9 cellular contexts compared by ENCODE assay signal in the genomic region with DNA sequence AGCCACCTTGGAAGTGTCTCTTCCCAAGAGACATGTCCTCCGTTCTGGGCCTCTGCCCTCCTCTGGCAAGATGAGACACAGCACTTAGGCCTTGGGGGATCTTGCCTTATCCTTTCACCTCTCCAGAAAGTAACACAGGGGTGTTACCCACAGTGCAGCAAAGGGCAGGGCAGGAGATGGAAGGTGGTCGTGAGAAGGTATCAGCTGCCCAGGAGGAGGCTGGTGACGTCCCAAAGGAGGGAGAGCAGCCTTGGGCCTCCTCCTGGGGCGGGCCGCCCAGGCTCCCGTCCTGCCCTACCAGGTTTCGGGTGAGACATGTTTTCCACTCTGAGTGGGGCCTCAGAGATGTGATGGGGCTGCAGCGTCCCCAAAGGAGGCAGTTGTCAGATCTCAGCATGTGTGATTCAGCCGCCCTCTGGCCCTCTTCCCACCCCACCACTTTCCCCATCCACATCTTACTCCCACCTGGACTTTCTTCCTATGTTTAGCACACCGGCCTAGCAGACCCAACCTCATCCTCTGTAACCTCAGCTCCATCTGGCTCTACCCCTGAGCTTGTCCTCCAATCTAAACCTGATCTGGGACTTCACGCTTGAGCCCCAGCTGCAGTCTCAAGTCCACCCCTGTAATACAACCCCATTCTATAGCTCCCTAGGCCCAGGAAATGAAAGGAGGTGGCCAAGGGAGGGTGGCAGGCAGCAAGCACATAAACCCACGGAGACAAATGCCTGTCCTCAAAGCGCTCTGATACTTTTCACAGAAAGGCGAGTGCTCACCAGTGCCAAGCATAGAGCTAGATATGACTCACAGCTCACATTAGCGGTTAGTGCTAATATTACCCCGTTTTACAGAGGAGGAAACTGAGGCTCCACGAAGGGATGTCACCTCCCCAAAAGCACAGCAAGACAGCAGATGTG. TPM values are rescaled to one million over a fixed set of nuclear protein-coding genes. Genes with fewer than 3 reads are reported as not detected.
DNase-seq lines count a peak whose midpoint lies in the region; ATAC-seq, FAIRE-seq and TF ChIP-seq lines count a peak whose summit lies in the region.
"Had no signal": no experiment of that assay in that cellular context is flagged by ENCODE, and none has a peak within 500 bp of the region (broad histone marks: within the 10 kb centered on the region; RNA-seq: fewer than 3 reads in every experiment).

No MANE protein-coding gene starts in this region.

- H3K4me1 ChIP-seq in GM12878 (ENCODE audit: control insufficient read depth, insufficient read depth, low read length): peaks cover 62% of the 10 kb centered on the region
- H3K4me1 ChIP-seq: pancreas had no signal

- TF ChIP-seq POLR2A in GM12878 (IDR thresholded peaks at IDR 0.05; ENCODE audit: low read depth, low read length): no peak; the same call in 1 of the 2 replicates

- intact Hi-C loops in GM12878 (cut with micrococcal nuclease; ENCODE audit: unreplicated experiment): no loop called here

- peak; percentile 87 for FAIRE-seq in GM12878 (lab: Jason Lieb, UNC)
- FAIRE-seq: pancreas had no signal

- CTCF ChIA-PET in GM12878 (lab: Yijun Ruan, JAX): interaction anchor here (0.7 to 6.6 kb wide), 12 partner anchors 9 to 204 kb away, joined by 3 to 132 read pairs (median 3); a partner anchor contains a TSS

- H3K9ac ChIP-seq in GM12878 (ENCODE audit: control insufficient read depth, insufficient read depth, low read length): peak overlapping the region; percentile 68

- H3K27me3 ChIP-seq in WERI-Rb-1 (ENCODE audit: insufficient read depth, low read depth, severe bottlenecking): no peaks in the 10 kb centered on the region
- no peaks in the 10 kb centered on the region for H3K27me3 ChIP-seq in GM12878 (replicated peaks in 1 of 2; ENCODE audit: control insufficient read depth in 2 of 2, insufficient read depth in 2 of 2, low read length in 1 of 2)
- H3K27me3 ChIP-seq: pancreas had no signal

- no peak for TF ChIP-seq RAD21 in GM12878 (IDR thresholded peaks at IDR 0.05; ENCODE audit: insufficient read depth, low read depth, low read length)

- no peak for DNase-seq in WERI-Rb-1
- DNase-seq in GM12878 (ENCODE audit: low read depth, low spot score): peak; percentile 68
- peak; percentile 53 for DNase-seq in stimulated activated CD8-positive, alpha-beta memory T cell treated with anti-CD3 and anti-CD28 coated beads, Interleukin-12 subunit alpha, Interleukin-12 subunit beta, amount 100 ng/mL, for 24 hours (ENCODE audit: extremely low read depth)
- DNase-seq in DMS53 treated with DMSO at 0.1 percent for 48 hours (lab: John Stamatoyannopoulos, UW; ENCODE audit: unreplicated experiment): no peak
- no peak for DNase-seq in kidney tubule cell (ENCODE audit: low spot score)
- DNase-seq: pancreas had no signal

- POLR2A ChIA-PET in GM12878 (lab: Charles Lee): interaction anchor here (0.6 to 4.7 kb wide), 7 partner anchors 8 to 123 kb away, joined by 3 to 75 read pairs (median 7); a partner anchor contains a TSS

- RAD21 ChIA-PET in GM12878 (lab: Charles Lee; ENCODE audit: unreplicated experiment): interaction anchor here (0.7 to 5.2 kb wide), 8 partner anchors 9 to 160 kb away, joined by 3 to 68 read pairs (median 6); a partner anchor contains a TSS

- BruUV-seq in GM12878 (replicated peaks; lab: Mats Ljungman, UMichigan): no TSS peak

- peak overlapping the region; percentile 86 for H3K4me2 ChIP-seq in GM12878 (ENCODE audit: control insufficient read depth, insufficient read depth)

- peaks cover 52% of the 10 kb centered on the region for H3K79me2 ChIP-seq in GM12878 (ENCODE audit: control insufficient read depth, insufficient read depth, low read length)

- TF ChIP-seq EP300 in GM12878 (IDR thresholded peaks at IDR 0.05; ENCODE audit: borderline replicate concordance in 1 of 2, control insufficient read depth in 1 of 2, low read depth in 2 of 2, low read length in 2 of 2): no peak

- SMC1A ChIA-PET in GM12878 (lab: Charles Lee; ENCODE audit: uncharacterized antibody, unreplicated experiment): interaction anchor here (0.5 to 9.1 kb wide), 7 partner anchors 8 to 247 kb away, joined by 3 to 223 read pairs (median 3); a partner anchor contains a TSS

- H4K20me1 ChIP-seq in GM12878 (ENCODE audit: control insufficient read depth, insufficient read depth): no peaks in the 10 kb centered on the region

- peak overlapping the region; percentile 44 for H3K27ac ChIP-seq in WERI-Rb-1
- peak overlapping the region; percentile 96 for H3K27ac ChIP-seq in GM12878 (ENCODE audit: control insufficient read depth, insufficient read depth)
- H3K27ac ChIP-seq: pancreas had no signal

- in situ Hi-C loops in GM12878 (cut with MboI): no loop called here

- H3K9me3 ChIP-seq in WERI-Rb-1 (ENCODE audit: severe bottlenecking) (peaks cover 4% of the 10 kb centered on the region), GM12878 (replicated peaks; ENCODE audit: control insufficient read depth, insufficient read depth, low read length) (no peaks in the 10 kb centered on the region)
- H3K9me3 ChIP-seq: pancreas had no signal

- H3K4me3 ChIP-seq in WERI-Rb-1 (ENCODE audit: low read depth, low read length) (no peak overlapping the region), GM12878 (peak overlapping the region; percentile 57)
- H3K4me3 ChIP-seq: pancreas had no signal

- H3K36me3 ChIP-seq in WERI-Rb-1 (no peaks in the 10 kb centered on the region), GM12878 (ENCODE audit: control insufficient read depth in 2 of 2, insufficient read depth in 2 of 2, low read length in 1 of 2) (peaks cover 7 to 17% of the 10 kb centered on the region in 2 experiments)
- H3K36me3 ChIP-seq: pancreas had no signal

- 0% methylated on average over 17 of the region's 17 CpGs for WGBS in GM12878 (ENCODE audit: insufficient coverage, insufficient replicate concordance, low lambda C conversion rate, missing lambda C conversion rate)

- TF ChIP-seq CTCF in WERI-Rb-1 (IDR thresholded peaks at IDR 0.05; ENCODE audit: low read depth, low read length) (0 out of 2 replicates have a peak, but pooled peaks have one; percentile 9), GM12878 (IDR thresholded peaks at IDR 0.05 in 2 of 3, conservative IDR thresholded peaks at IDR 0.05 in 1 of 3; ENCODE audit: control insufficient read depth in 2 of 3, extremely low read depth in 1 of 3, insufficient read depth in 1 of 3, low read depth in 3 of 3, low read length in 3 of 3) (peak; percentile 14 to 21 (median 17); a peak in 3 of 6 replicates)

- peak overlapping the region; percentile 33 for H2AFZ ChIP-seq in GM12878 (ENCODE audit: control insufficient read depth, low read depth, low read length)

- ATAC-seq in GM18861 (IDR thresholded peaks at IDR 0.05; ENCODE audit: unreplicated experiment) (peak; percentile 37), GM12878 (peak; percentile 70), GM21717 (IDR thresholded peaks at IDR 0.05; ENCODE audit: unreplicated experiment) (no peak), HG03469 (IDR thresholded peaks at IDR 0.05; ENCODE audit: unreplicated experiment) (no peak)
- ATAC-seq: pancreas had no signal

RNA-seq across cellular contexts. Expression of a gene that starts 9.3 kb away (rescaled TPM):
- 58.4 and 67.0 TPM in 2 replicates for total RNA-seq in GM12878 (2013; cell fraction: nucleolus; rRNA removed)
- total RNA-seq in GM12878 (2014; rRNA removed) (14.1 and 15.1 TPM in 2 replicates), GM12878 (2014; rRNA removed; fragmentation: Illumina TruSeq; extraction: Trizol) (13.8 and 22.0 TPM in 2 replicates), GM12878 (2021) (46.2 and 48.3 TPM in 2 replicates)
- polyA plus RNA-seq in GM12878 (2011; ENCODE audit: low read depth): 22.6 TPM
- polyA plus RNA-seq in GM12878 (2011; rRNA removed) (28.9 and 37.6 TPM in 2 replicates), GM12878 (2014; fragmentation: Illumina TruSeq; extraction: Trizol) (36.1 and 62.4 TPM in 2 replicates), GM12878 (2014; fragmentation: Nextera tagmentation; extraction: Ambion mirVana) (1 to 10 TPM; 4.4 to 6.4 TPM), GM12878 (2014; rRNA removed) (39.0 and 42.2 TPM in 2 replicates), GM12878 (2016; fragmentation: Nextera tagmentation; extraction: Ambion mirVana) (10 to 100 TPM; 38.3 to 47.7 TPM)
- 40.4 and 50.7 TPM in 2 replicates for polyA plus RNA-seq in GM12878 (2011; cell fraction: cytosol; rRNA removed)
- polyA plus RNA-seq in GM12878 (2011; cell fraction: nucleus; rRNA removed): 116 and 132 TPM in 2 replicates
- polyA plus RNA-seq in GM12878 (2012): 45.6 and 50.4 TPM in 2 replicates
- polyA minus RNA-seq in GM12878 (2011; rRNA and poly(A)+ RNA removed): 20.4 and 27.0 TPM in 2 replicates
- polyA minus RNA-seq in GM12878 (2011; cell fraction: cytosol; rRNA and poly(A)+ RNA removed): 20.2 and 22.9 TPM in 2 replicates
- polyA minus RNA-seq in GM12878 (2011; cell fraction: nucleus; rRNA and poly(A)+ RNA removed): 20.2 and 33.8 TPM in 2 replicates

RNA-seq across cellular contexts. Expression of a gene that starts 47.0 kb away (rescaled TPM):
- total RNA-seq in GM12878 (2013; cell fraction: nucleolus; rRNA removed): 27.4 and 34.0 TPM in 2 replicates
- total RNA-seq in GM12878 (2014; rRNA removed) (12.6 and 15.4 TPM in 2 replicates), GM12878 (2014; rRNA removed; fragmentation: Illumina TruSeq; extraction: Trizol) (5.3 and 5.9 TPM in 2 replicates), GM12878 (2021) (17.6 and 18.9 TPM in 2 replicates)
- 3.0 TPM for polyA plus RNA-seq in GM12878 (2011; ENCODE audit: low read depth)
- polyA plus RNA-seq in GM12878 (2011; rRNA removed) (2.1 and 7.9 TPM in 2 replicates), GM12878 (2014; fragmentation: Illumina TruSeq; extraction: Trizol) (1.2 and 5.4 TPM in 2 replicates), GM12878 (2014; fragmentation: Nextera tagmentation; extraction: Ambion mirVana) (under 1 TPM; 0.32 to 0.55 TPM), GM12878 (2014; rRNA removed) (14.9 and 17.7 TPM in 2 replicates), GM12878 (2016; fragmentation: Nextera tagmentation; extraction: Ambion mirVana) (10 to 100 TPM; 20.9 to 25.6 TPM)
- 14.1 and 19.8 TPM in 2 replicates for polyA plus RNA-seq in GM12878 (2011; cell fraction: cytosol; rRNA removed)
- 19.9 and 22.1 TPM in 2 replicates for polyA plus RNA-seq in GM12878 (2011; cell fraction: nucleus; rRNA removed)
- polyA plus RNA-seq in GM12878 (2012): 8.1 and 9.7 TPM in 2 replicates
- polyA minus RNA-seq in GM12878 (2011; rRNA and poly(A)+ RNA removed): 14.7 and 27.5 TPM in 2 replicates
- polyA minus RNA-seq in GM12878 (2011; cell fraction: cytosol; rRNA and poly(A)+ RNA removed): 12.2 and 13.9 TPM in 2 replicates
- 7.3 and 12.0 TPM in 2 replicates for polyA minus RNA-seq in GM12878 (2011; cell fraction: nucleus; rRNA and poly(A)+ RNA removed)

RNA-seq across cellular contexts. Expression of a gene that starts 52.9 kb away (rescaled TPM):
- 0.17 and 0.31 TPM in 2 replicates for total RNA-seq in GM12878 (2013; cell fraction: nucleolus; rRNA removed)
- 0.05 and 0.06 TPM in 2 replicates for total RNA-seq in GM12878 (2014; rRNA removed)
- not detected in 2 replicates for total RNA-seq in GM12878 (2014; rRNA removed; fragmentation: Illumina TruSeq; extraction: Trizol)
- total RNA-seq in GM12878 (2021): 0.19 and 0.23 TPM in 2 replicates
- polyA plus RNA-seq in GM12878 (2011; ENCODE audit: low read depth): not detected
- polyA plus RNA-seq in GM12878 (2011; rRNA removed): 0.03 and 0.04 TPM in 2 replicates
- 0.04 and 0.07 TPM in 2 replicates for polyA plus RNA-seq in GM12878 (2011; cell fraction: cytosol; rRNA removed)
- 0.31 and 0.44 TPM in 2 replicates for polyA plus RNA-seq in GM12878 (2011; cell fraction: nucleus; rRNA removed)
- 0.18 and 0.19 TPM in 2 replicates for polyA plus RNA-seq in GM12878 (2012)
- 0.07 TPM in 1 of 2 replicates, not detected in the other for polyA plus RNA-seq in GM12878 (2014; fragmentation: Illumina TruSeq; extraction: Trizol)
- under 1 TPM in 1 of 2 experiments, not detected in 1; 0.04 TPM for polyA plus RNA-seq in GM12878 (2014; fragmentation: Nextera tagmentation; extraction: Ambion mirVana)
- 0.15 and 0.23 TPM in 2 replicates for polyA plus RNA-seq in GM12878 (2014; rRNA removed)
- polyA plus RNA-seq in GM12878 (2016; fragmentation: Nextera tagmentation; extraction: Ambion mirVana): under 1 TPM in 1 of 2 experiments, not detected in 1; 0.08 TPM
- polyA minus RNA-seq in GM12878 (2011; rRNA and poly(A)+ RNA removed): not detected in 2 replicates
- polyA minus RNA-seq in GM12878 (2011; cell fraction: cytosol; rRNA and poly(A)+ RNA removed): not detected in 2 replicates
- polyA minus RNA-seq in GM12878 (2011; cell fraction: nucleus; rRNA and poly(A)+ RNA removed): 0.10 and 0.12 TPM in 2 replicates

Comparison
In these comparisons a context has a peak if more than half of its experiments do, and no peak if none do; other contexts are left out.
1. ATAC-seq: peak in GM18861 (single experiment) and GM12878 (single experiment); none in GM21717 (single experiment) and HG03469 (single experiment).
2. DNase-seq: peak in GM12878 (single experiment) and stimulated activated CD8-positive, alpha-beta memory T cell treated with anti-CD3 and anti-CD28 coated beads, Interleukin-12 subunit alpha, Interleukin-12 subunit beta, amount 100 ng/mL, for 24 hours (single experiment); none in WERI-Rb-1 (single experiment), DMS53 treated with DMSO at 0.1 percent for 48 hours (single experiment) and kidney tubule cell (single experiment).